ENCODE assay signal across 24 cellular contexts in genomic region chr2:42372801-42373200, GRCh38.
"Had no signal": no experiment of that assay in that cellular context is flagged by ENCODE, and none has a peak within 500 bp of the region (broad histone marks: within the 10 kb centered on the region; RNA-seq: fewer than 3 reads in every experiment).

No MANE protein-coding gene starts in this region.

- H3K36me3 ChIP-seq: brain microvascular endothelial cell, heart left ventricle, lower lobe of right lung, transverse colon, vagina had no signal

- H3K27ac ChIP-seq: brain microvascular endothelial cell, heart left ventricle, lower lobe of right lung, transverse colon, vagina had no signal

- DNase-seq: activated CD4-positive, alpha-beta T cell treated with anti-CD3 and anti-CD28 coated beads for 4 hours; activated CD4-positive, alpha-beta T cell treated with anti-CD3 and anti-CD28 coated beads, Interleukin-2, amount 50 U/mL, for 4 hours; activated CD4-positive, CD25-positive, alpha-beta regulatory T cell; activated gamma-delta T cell treated with Interleukin-2 at 50 U/mL for 16 hours; activated naive CD4-positive, alpha-beta T cell treated with anti-CD3 and anti-CD28 coated beads, Interleukin-2, amount 50 U/mL, for 16 hours; activated T-cell treated with anti-CD3 and anti-CD28 coated beads for 4 hours; amniotic stem cell; brain microvascular endothelial cell; cortex of kidney; effector memory CD8-positive, alpha-beta T cell; heart left ventricle; hypothalamus; immature natural killer cell; lower lobe of right lung; mesendoderm; natural killer cell; posterior cingulate gyrus; right cardiac atrium; stimulated activated CD4-positive, alpha-beta T cell treated with anti-CD3 and anti-CD28 coated beads, Interleukin-4, amount 100 ng/mL, for 1 hour; stimulated activated naive CD8-positive, alpha-beta T cell treated with anti-CD3 and anti-CD28 coated beads, Interleukin-15, Interleukin-2, amounts not matched to agents 100 U/mL and 50 U/mL, for 24 hours; testis; transverse colon had no signal

- H3K27me3 ChIP-seq: brain microvascular endothelial cell, heart left ventricle, testis, transverse colon, vagina had no signal

- H3K4me1 Mint-ChIP-seq: immature natural killer cell, natural killer cell had no signal

- H3K27ac Mint-ChIP-seq: effector memory CD8-positive, alpha-beta T cell; immature natural killer cell; natural killer cell; T-helper 2 cell treated with Interferon-gamma antibody and Interleukin-4, amounts not matched to agents 5 μg/mL and 100 μg/mL, for 36 hours had no signal

- H3K4me3 ChIP-seq: heart left ventricle, lower lobe of right lung, testis, transverse colon, vagina had no signal

- ATAC-seq: effector memory CD8-positive, alpha-beta T cell; heart left ventricle; lower lobe of right lung; natural killer cell; right cardiac atrium; stimulated activated naive CD8-positive, alpha-beta T cell treated with anti-CD3 and anti-CD28 coated beads, Interleukin-15, Interleukin-2, amounts not matched to agents 100 U/mL and 50 U/mL, for 24 hours had no signal

- H3K9me3 Mint-ChIP-seq: effector memory CD8-positive, alpha-beta T cell; immature natural killer cell; natural killer cell; T-helper 2 cell treated with Interferon-gamma antibody and Interleukin-4, amounts not matched to agents 5 μg/mL and 100 μg/mL, for 36 hours had no signal

- H3K36me3 Mint-ChIP-seq: immature natural killer cell, natural killer cell had no signal

- H3K9me3 ChIP-seq: heart left ventricle, lower lobe of right lung, testis, transverse colon, vagina had no signal

- H3K4me3 Mint-ChIP-seq: effector memory CD8-positive, alpha-beta T cell; immature natural killer cell; natural killer cell; T-helper 2 cell treated with Interferon-gamma antibody and Interleukin-4, amounts not matched to agents 5 μg/mL and 100 μg/mL, for 36 hours had no signal
